Comparison of ENCODE assay signal across 24 cellular contexts in genomic region chr4:167606551-167606950, GRCh38.
DNase-seq lines count a peak whose midpoint lies in the region; ATAC-seq and TF ChIP-seq lines count a peak whose summit lies in the region.
"Had no signal": no experiment of that assay in that cellular context is flagged by ENCODE, and none has a peak within 500 bp of the region (broad histone marks: within the 10 kb centered on the region; RNA-seq: fewer than 3 reads in every experiment).

No MANE protein-coding gene starts in this region.

- dilution Hi-C loops in mammary epithelial cell (cut with HindIII; ENCODE audit: low sequenced_read_pairs): no loop called here

- no peak overlapping the region for H3K4me3 ChIP-seq in mammary epithelial cell (replicated peaks in 1 of 3; ENCODE audit: insufficient read depth in 1 of 3, low read depth in 2 of 3, low read length in 3 of 3)
- H3K4me3 ChIP-seq: K562, PC-9, SJCRH30 had no signal

- WGBS in mammary epithelial cell (ENCODE audit: low coverage, missing lambda C conversion rate): 81% methylated on average over 4 of the region's 4 CpGs

- H3K36me3 Mint-ChIP-seq in MCF 10A (ENCODE audit: insufficient read depth, unreplicated experiment) (no peaks in the 10 kb centered on the region), WTC11 (no peaks in the 10 kb centered on the region)
- H3K36me3 Mint-ChIP-seq: CD4-positive, CD25-positive, alpha-beta regulatory T cell had no signal

- H3K79me2 ChIP-seq in mammary epithelial cell (ENCODE audit: insufficient read depth, low read length): no peaks in the 10 kb centered on the region

- no peak overlapping the region for H3K27ac ChIP-seq in mammary epithelial cell (ENCODE audit: insufficient read depth, low read depth, low read length)
- H3K27ac ChIP-seq: PC-9, SJCRH30 had no signal

- TF ChIP-seq CTCF in mammary epithelial cell (conservative IDR thresholded peaks at IDR 0.05 in 1 of 2, IDR thresholded peaks at IDR 0.05 in 1 of 2; ENCODE audit: extremely low read depth in 1 of 2, insufficient read depth in 1 of 2, low read depth in 1 of 2, low read length in 2 of 2) (no peak), MCF 10A (IDR thresholded peaks at IDR 0.05; ENCODE audit: unreplicated experiment) (no peak), WTC11 (IDR thresholded peaks at IDR 0.05) (no peak)

- no peaks in the 10 kb centered on the region for H3K9me3 ChIP-seq in mammary epithelial cell (replicated peaks; ENCODE audit: insufficient read depth, low read length)
- H3K9me3 ChIP-seq: SJCRH30 had no signal

- peaks cover 3% of the 10 kb centered on the region for H3K4me1 ChIP-seq in mammary epithelial cell (ENCODE audit: insufficient read depth, low read length)
- H3K4me1 ChIP-seq: SJCRH30 had no signal

- in situ Hi-C loops in mammary epithelial cell (cut with MboI; ENCODE audit: low sequenced_read_pairs in 2 of 2): loop anchor here in 1 of 2 donors (25.0 kb wide), 1 partner anchor 594 kb away; no protein-coding TSS in a partner anchor

- H3K36me3 ChIP-seq in mammary epithelial cell (ENCODE audit: insufficient read depth, low read length): no peaks in the 10 kb centered on the region
- H3K36me3 ChIP-seq: SJCRH30 had no signal

- intact Hi-C loops in mammary epithelial cell (cut with micrococcal nuclease) (no loop called here), MCF 10A (cut with micrococcal nuclease) (no loop called here)

- H3K9me3 Mint-ChIP-seq in MCF 10A (ENCODE audit: unreplicated experiment) (no peaks in the 10 kb centered on the region), WTC11 (peaks cover 8% of the 10 kb centered on the region)

- no peak overlapping the region for H3K9ac ChIP-seq in mammary epithelial cell (ENCODE audit: insufficient read depth, low read length)

- ATAC-seq in WTC11: peak; percentile 71
- ATAC-seq: HepG2, K562, Right ventricle myocardium inferior had no signal

- no peaks in the 10 kb centered on the region for H3K27me3 ChIP-seq in mammary epithelial cell (ENCODE audit: insufficient read depth, low read length)
- H3K27me3 ChIP-seq: SJCRH30 had no signal

- H3K4me2 ChIP-seq in mammary epithelial cell (ENCODE audit: insufficient read depth, low read depth, low read length): no peak overlapping the region
- H3K4me2 ChIP-seq: PC-9 had no signal

- H3K27ac Mint-ChIP-seq in MCF 10A (ENCODE audit: low read depth, unreplicated experiment) (no peak overlapping the region), WTC11 (no peak overlapping the region)
- H3K27ac Mint-ChIP-seq: CD4-positive, CD25-positive, alpha-beta regulatory T cell had no signal

- H3K27me3 Mint-ChIP-seq in MCF 10A (ENCODE audit: insufficient read depth, unreplicated experiment) (no peaks in the 10 kb centered on the region), WTC11 (ENCODE audit: low read depth) (no peaks in the 10 kb centered on the region; the same call in 1 of the 2 replicates)
- H3K27me3 Mint-ChIP-seq: CD4-positive, CD25-positive, alpha-beta regulatory T cell had no signal

- BruUV-seq in mammary epithelial cell (replicated peaks; lab: Mats Ljungman, UMichigan) (no TSS peak), MCF 10A (replicated peaks; lab: Mats Ljungman, UMichigan) (no TSS peak)

- CTCF ChIA-PET in mammary epithelial cell (lab: Charles Lee; ENCODE audit: low non-redundant PET): no interaction called here
- CTCF ChIA-PET in MCF 10A (lab: Yijun Ruan, JAX): no interaction called here
- CTCF ChIA-PET in WTC11 (lab: Charles Lee): no interaction called here

- H3K4me3 Mint-ChIP-seq in MCF 10A (ENCODE audit: unreplicated experiment): no peak overlapping the region
- no peak overlapping the region for H3K4me3 Mint-ChIP-seq in WTC11
- H3K4me3 Mint-ChIP-seq: CD4-positive, CD25-positive, alpha-beta regulatory T cell had no signal

- H3K4me1 Mint-ChIP-seq in MCF 10A (ENCODE audit: insufficient read depth, unreplicated experiment): peaks cover 8% of the 10 kb centered on the region
- H3K4me1 Mint-ChIP-seq in WTC11: no peaks in the 10 kb centered on the region
- H3K4me1 Mint-ChIP-seq: CD4-positive, CD25-positive, alpha-beta regulatory T cell had no signal

- no peaks in the 10 kb centered on the region for H4K20me1 ChIP-seq in mammary epithelial cell (ENCODE audit: insufficient read depth, low read length)

- POLR2A ChIA-PET in MCF 10A (lab: Yijun Ruan, JAX) (no interaction called here), WTC11 (lab: Charles Lee) (no interaction called here)

- H2AFZ ChIP-seq in mammary epithelial cell (ENCODE audit: low read depth, low read length): peak overlapping the region; percentile 13
- H2AFZ ChIP-seq: PC-9 had no signal

- DNase-seq in mammary epithelial cell (no peak), MCF 10A (ENCODE audit: unreplicated experiment) (no peak), NCI-H69 (lab: John Stamatoyannopoulos, UW) (peak; percentile 2), WTC11 (ENCODE audit: low spot score) (no peak), activated gamma-delta T cell treated with Interleukin-2 at 50 U/mL for 16 hours (no peak), C1 segment of cervical spinal cord (lab: John Stamatoyannopoulos, UW) (no peak)
- no peak for DNase-seq in activated T-cell treated with anti-CD3 and anti-CD28 coated beads, Interleukin-2, amount 50 U/mL, for 1 hour
- DNase-seq in activated CD4-positive, alpha-beta T cell treated with anti-CD3 and anti-CD28 coated beads for 48 hours: no peak
- DNase-seq: CD4-positive, CD25-positive, alpha-beta regulatory T cell; COR-L47; DMS79; GF-D8; Kasumi-1; MV-4-11; NCI-H1105 treated with DMSO at 0.1 percent for 48 hours; NCI-H146; NCI-H1930; NCI-H446; NCI-H526 treated with DMSO at 0.1 percent for 48 hours; PC-9; SJCRH30 had no signal

TF ChIP-seq in WTC11, 78 proteins besides CTCF, POLR2A, EP300 and RAD21:
- TF ChIP-seq ZNF281 (CRISPR knock-in tag; IDR thresholded peaks at IDR 0.05): no peak
- no peak for TF ChIP-seq TCF7 (CRISPR knock-in tag; IDR thresholded peaks at IDR 0.05; ENCODE audit: low read depth)
- TF ChIP-seq MYBL2 (CRISPR knock-in tag; IDR thresholded peaks at IDR 0.05): no peak
- no peak for TF ChIP-seq ATF1 (CRISPR knock-in tag; IDR thresholded peaks at IDR 0.05)
- no peak for TF ChIP-seq CDX4 (CRISPR knock-in tag; IDR thresholded peaks at IDR 0.05; ENCODE audit: borderline replicate concordance)
